Comparison of ENCODE assay signal across 15 cellular contexts in the genomic region with DNA sequence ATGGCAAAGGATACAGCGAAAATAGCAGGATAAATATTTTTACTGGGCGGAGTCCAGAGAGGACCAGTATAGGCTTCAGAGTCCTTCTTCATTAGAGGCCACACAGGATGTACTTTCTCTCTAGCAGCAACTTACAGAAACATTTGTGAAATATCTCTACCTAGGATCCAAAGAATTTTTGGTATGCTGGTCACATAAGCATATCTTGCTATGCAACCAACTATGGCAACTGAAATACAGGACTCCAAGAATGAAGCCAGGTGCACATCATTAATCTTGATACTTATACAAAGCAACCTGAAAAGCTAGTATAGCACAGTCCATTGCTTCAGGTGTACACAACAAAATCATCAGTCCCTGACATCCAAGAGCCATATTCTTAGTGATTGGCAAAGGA. TPM values are rescaled to one million over a fixed set of nuclear protein-coding genes. Genes with fewer than 3 reads are reported as not detected.
A peak's percentile ranks its signal among the peaks of the same experiment; 100 is the strongest.
DNase-seq lines count a peak whose midpoint lies in the region; ATAC-seq and TF ChIP-seq lines count a peak whose summit lies in the region.
"Had no signal": no experiment of that assay in that cellular context is flagged by ENCODE, and none has a peak within 500 bp of the region (broad histone marks: within the 10 kb centered on the region; RNA-seq: fewer than 3 reads in every experiment).

No MANE protein-coding gene starts in this region.

- H3K9me3 ChIP-seq in Caco-2, result no peaks in the 10 kb centered on the region
- H3K9me3 ChIP-seq: body of pancreas had no signal

- ATAC-seq in memory B cell (ENCODE audit: low read depth) (no peak), HG02642 (IDR thresholded peaks at IDR 0.05; ENCODE audit: poor library complexity, unreplicated experiment) (no peak), GM18868 (IDR thresholded peaks at IDR 0.05; ENCODE audit: unreplicated experiment) (no peak)
- ATAC-seq: body of pancreas, K562 had no signal

- H3K4me1 ChIP-seq in Caco-2, result peaks cover 59% of the 10 kb centered on the region
- H3K4me1 ChIP-seq: body of pancreas, parathyroid adenoma had no signal

- peaks cover 10% of the 10 kb centered on the region for H3K9me3 Mint-ChIP-seq in Caco-2 (ENCODE audit: unreplicated experiment)
- H3K9me3 Mint-ChIP-seq in activated naive CD8-positive, alpha-beta T cell (ENCODE audit: low read depth), result peaks cover 3% of the 10 kb centered on the region
- no peaks in the 10 kb centered on the region for H3K9me3 Mint-ChIP-seq in memory B cell

- H3K4me3 Mint-ChIP-seq in Caco-2 (ENCODE audit: unreplicated experiment) (no peak overlapping the region), memory B cell (no peak overlapping the region)
- H3K4me3 Mint-ChIP-seq in activated naive CD8-positive, alpha-beta T cell, result peak overlapping the region; percentile 59

- no peak overlapping the region for H3K4me3 ChIP-seq in AG10803 (ENCODE audit: low read length)
- no peak overlapping the region for H3K4me3 ChIP-seq in Caco-2 (ENCODE audit: low read depth, low read length)
- H3K4me3 ChIP-seq: body of pancreas, GM23248, K562 had no signal

- peaks cover 35% of the 10 kb centered on the region for H3K4me1 Mint-ChIP-seq in Caco-2 (ENCODE audit: low read depth, unreplicated experiment)
- peaks cover 60% of the 10 kb centered on the region for H3K4me1 Mint-ChIP-seq in activated naive CD8-positive, alpha-beta T cell (ENCODE audit: low read depth)
- peaks cover 32% of the 10 kb centered on the region for H3K4me1 Mint-ChIP-seq in memory B cell

- CTCF ChIA-PET in Caco-2 (lab: Charles Lee), result no interaction called here

- peak overlapping the region; percentile 57 for H3K27ac Mint-ChIP-seq in Caco-2 (ENCODE audit: unreplicated experiment)
- peak overlapping the region; percentile 97 for H3K27ac Mint-ChIP-seq in activated naive CD8-positive, alpha-beta T cell
- peak overlapping the region; percentile 96 for H3K27ac Mint-ChIP-seq in memory B cell

- POLR2A ChIA-PET in Caco-2 (lab: Charles Lee), result no interaction called here

- no peak for TF ChIP-seq CTCF in AG10803 (conservative IDR thresholded peaks at IDR 0.05; ENCODE audit: low read length)
- no peak for TF ChIP-seq CTCF in Caco-2 (IDR thresholded peaks at IDR 0.05; ENCODE audit: insufficient read depth in 1 of 2, low read depth in 1 of 2, low read length in 1 of 2, severe bottlenecking in 1 of 2, unreplicated experiment in 1 of 2)

- no peaks in the 10 kb centered on the region for H3K27me3 ChIP-seq in Caco-2 (replicated peaks; ENCODE audit: control insufficient read depth, insufficient read depth, low read length)
- H3K27me3 ChIP-seq: body of pancreas had no signal

- DNase-seq in AG10803 (ENCODE audit: low read depth), result peak; percentile 33
- DNase-seq in Caco-2, result peak in 1 of 2 experiments; percentile 40
- no peak for DNase-seq in memory B cell (ENCODE audit: low spot score in 2 of 2)
- DNase-seq in DMS 273 (lab: John Stamatoyannopoulos, UW; ENCODE audit: unreplicated experiment), result no peak
- DNase-seq: activated CD4-positive, CD25-positive, alpha-beta regulatory T cell; body of pancreas; GM23248; hypothalamus; NCI-H1417 treated with DMSO at 0.1 percent for 48 hours; NCI-H2227 treated with DMSO at 0.1 percent for 48 hours had no signal

- BruUV-seq in Caco-2 (replicated peaks; lab: Mats Ljungman, UMichigan), result no TSS peak

- no peaks in the 10 kb centered on the region for H3K36me3 ChIP-seq in Caco-2 (ENCODE audit: control insufficient read depth, insufficient read depth, low read length)

- H3K36me3 Mint-ChIP-seq in Caco-2 (ENCODE audit: insufficient read depth, unreplicated experiment) (peaks cover 10% of the 10 kb centered on the region), memory B cell (no peaks in the 10 kb centered on the region)
- H3K36me3 Mint-ChIP-seq in activated naive CD8-positive, alpha-beta T cell, result peaks cover 7% of the 10 kb centered on the region

- intact Hi-C loops in Caco-2 (cut with micrococcal nuclease; ENCODE audit: unreplicated experiment), result no loop called here

- H3K27me3 Mint-ChIP-seq in Caco-2 (ENCODE audit: insufficient read depth, unreplicated experiment) (no peaks in the 10 kb centered on the region), memory B cell (no peaks in the 10 kb centered on the region)
- no peaks in the 10 kb centered on the region for H3K27me3 Mint-ChIP-seq in activated naive CD8-positive, alpha-beta T cell

RNA-seq across cellular contexts. Expression of a gene that starts 59.1 kb away (rescaled TPM):
- 89.8 and 91.4 TPM in 2 replicates for total RNA-seq in Caco-2 (2022)
